ENCODE assay signal across 16 cellular contexts in genomic region chr12:52080403-52081201, GRCh38. TPM values are rescaled to one million over a fixed set of nuclear protein-coding genes. Genes with fewer than 3 reads are reported as not detected.
DNase-seq lines count a peak whose midpoint lies in the region; ATAC-seq and TF ChIP-seq lines count a peak whose summit lies in the region.
"Had no signal": no experiment of that assay in that cellular context is flagged by ENCODE, and none has a peak within 500 bp of the region (broad histone marks: within the 10 kb centered on the region; RNA-seq: fewer than 3 reads in every experiment).

No MANE protein-coding gene starts in this region.

- WGBS in heart left ventricle, 4 donors, result 74 to 78% (median 78%) methylated on average over 7 to 10 of the region's 10 CpGs
- 56% methylated on average over 10 of the region's 10 CpGs for WGBS in urinary bladder

- H3K4me3 ChIP-seq in heart left ventricle (peak overlapping the region in 9 of 12 donors; percentile 10 to 53 (median 40)), duodenal mucosa (ENCODE audit: low read depth in 1 of 2, low read length in 2 of 2) (peak overlapping the region in 1 of 2 donors; percentile 6), urinary bladder (ENCODE audit: low read depth, low read length) (no peak overlapping the region)
- H3K4me3 ChIP-seq: SK-N-MC had no signal

- peaks cover 29 to 48% (median 45%) of the 10 kb centered on the region in 3 donors for H3K4me1 Mint-ChIP-seq in naive B cell
- H3K4me1 Mint-ChIP-seq: immature natural killer cell had no signal

- no peaks in the 10 kb centered on the region for H3K27me3 ChIP-seq in heart left ventricle
- no peaks in the 10 kb centered on the region for H3K27me3 ChIP-seq in duodenal mucosa (ENCODE audit: control insufficient read depth in 1 of 2, insufficient read depth in 2 of 2, low read length in 2 of 2)

- no peak for TF ChIP-seq CTCF in heart left ventricle (IDR thresholded peaks at IDR 0.05)

- DNase-seq in heart left ventricle (peak in 1 of 5 donors; percentile 30), left cardiac atrium (no peak), naive B cell (no peak), cerebellar nuclear complex (lab: John Stamatoyannopoulos, UW) (no peak)
- DNase-seq: activated gamma-delta T cell treated with Interleukin-2 at 50 U/mL for 16 hours; DMS153; immature natural killer cell; NCI-H1048; occipital lobe; stimulated activated CD4-positive, alpha-beta T cell treated with anti-CD3 and anti-CD28 coated beads, Interleukin-4, amount 100 ng/mL, for 4 hours had no signal

- H3K36me3 Mint-ChIP-seq in naive B cell, result peaks cover 8 to 11% of the 10 kb centered on the region in 2 donors

- H3K27ac ChIP-seq in heart left ventricle, result peak overlapping the region in 11 of 12 donors; percentile 46 to 89 (median 72)
- peak overlapping the region; percentile 39 for H3K27ac ChIP-seq in duodenal mucosa (ENCODE audit: low read depth, low read length)
- H3K27ac ChIP-seq in urinary bladder (ENCODE audit: low read depth), result peak overlapping the region; percentile 73
- H3K27ac ChIP-seq: SK-N-MC had no signal

- H3K9me3 Mint-ChIP-seq in naive B cell, result no peaks in the 10 kb centered on the region
- H3K9me3 Mint-ChIP-seq: central memory CD8-positive, alpha-beta T cell; immature natural killer cell had no signal

- ATAC-seq in heart left ventricle (peak in 1 of 4 donors; percentile 4), left cardiac atrium (no peak), naive B cell (ENCODE audit: low read depth in 2 of 2) (peak; percentile 2 to 3), HG03457 (IDR thresholded peaks at IDR 0.05; ENCODE audit: unreplicated experiment) (no peak), HG02840 (IDR thresholded peaks at IDR 0.05; ENCODE audit: low FRiP score, unreplicated experiment) (no peak)

- H3K9ac ChIP-seq in duodenal mucosa (ENCODE audit: low read depth in 1 of 2, low read length in 2 of 2), result no peak overlapping the region

- peak overlapping the region; percentile 88 to 96 (median 94) for H3K27ac Mint-ChIP-seq in naive B cell

- peak overlapping the region in 5 of 8 donors; percentile 55 to 82 (median 80) for H3K4me3 Mint-ChIP-seq in naive B cell
- H3K4me3 Mint-ChIP-seq: central memory CD8-positive, alpha-beta T cell; immature natural killer cell had no signal

- H3K4me1 ChIP-seq in heart left ventricle (peaks cover 6 to 37% (median 27%) of the 10 kb centered on the region in 12 donors), duodenal mucosa (ENCODE audit: control insufficient read depth in 1 of 2, insufficient read depth in 2 of 2, low read length in 2 of 2) (peaks cover 15 to 17% of the 10 kb centered on the region in 2 donors), urinary bladder (ENCODE audit: insufficient read depth) (no peaks in the 10 kb centered on the region)

- no peak for TF ChIP-seq POLR2A in heart left ventricle (IDR thresholded peaks at IDR 0.05)

- H3K27me3 Mint-ChIP-seq in naive B cell, result no peaks in the 10 kb centered on the region

- H3K9me3 ChIP-seq in heart left ventricle (no peaks in the 10 kb centered on the region), duodenal mucosa (ENCODE audit: control insufficient read depth in 1 of 2, low read length in 2 of 2) (no peaks in the 10 kb centered on the region)

- intact Hi-C loops in heart left ventricle (cut with DNase I), result loop anchor here in 6 of 10 donors (5.0 to 10.0 kb wide), 5 partner anchors 42 to 186 kb away; partner anchors contain the start of genes ACVRL1 (in 1 of the 6) and TAMALIN (in 1 of the 6)
- intact Hi-C loops in left cardiac atrium (cut with DNase I), result loop anchor here in 1 of 2 donors (5.0 kb wide), 2 partner anchors 42 to 78 kb away; no protein-coding TSS in a partner anchor

- H3K36me3 ChIP-seq in heart left ventricle, result peaks cover 0 to 35% (median 26%) of the 10 kb centered on the region in 9 donors
- H3K36me3 ChIP-seq in duodenal mucosa (ENCODE audit: control insufficient read depth in 1 of 2, insufficient read depth in 2 of 2, low read length in 2 of 2), result peaks cover 20 to 24% of the 10 kb centered on the region in 2 donors
- H3K36me3 ChIP-seq in urinary bladder (ENCODE audit: insufficient read depth), result no peaks in the 10 kb centered on the region

RNA-seq across cellular contexts. Expression of gene SMIM41, which starts 1.1 kb away (rescaled TPM):
- total RNA-seq in heart left ventricle (under 1 TPM in 3 of 9 donors, not detected in 6; 0.29 to 0.52 (median 0.32) TPM), left cardiac atrium (under 1 TPM in 1 of 2 donors, not detected in 1; 0.27 TPM), urinary bladder (3.4 TPM)
- polyA plus RNA-seq in heart left ventricle (under 1 TPM; 0.08 to 0.65 TPM), naive B cell (ENCODE audit: low read depth in 6 of 6) (not detected), urinary bladder (5.5 TPM)
- total RNA-seq: occipital lobe had no signal
- polyA plus RNA-seq: immature natural killer cell had no signal

RNA-seq across cellular contexts. Expression of gene ATG101, which starts 10.8 kb away (rescaled TPM):
- total RNA-seq in heart left ventricle (10 to 100 TPM; 18.9 to 46.7 (median 24.1) TPM), left cardiac atrium (10 to 100 TPM; 25.2 to 28.7 TPM), urinary bladder (20.4 TPM)
- polyA plus RNA-seq in heart left ventricle (100 to 1,000 TPM in 1 of 2 donors, 10 to 100 TPM in 1; 22.1 to 108 TPM), naive B cell (ENCODE audit: low read depth in 6 of 6) (10 to 100 TPM; 20.1 to 35.5 (median 24.4) TPM), urinary bladder (46.4 TPM)

RNA-seq across cellular contexts. Expression of gene NR4A1, which starts 29.4 kb away (rescaled TPM):
- 100 to 1,000 TPM in 2 of 9 donors, 10 to 100 TPM in 7; 22.0 to 140 (median 42.0) TPM for total RNA-seq in heart left ventricle
- 10 to 100 TPM; 59.5 to 66.3 TPM for polyA plus RNA-seq in heart left ventricle
- 100 to 1,000 TPM in 1 of 2 donors, 10 to 100 TPM in 1; 85.6 to 172 TPM for total RNA-seq in left cardiac atrium
- 10 to 100 TPM in 4 of 6 donors, 1 to 10 TPM in 2; 6.7 to 24.9 (median 12.6) TPM for polyA plus RNA-seq in naive B cell (ENCODE audit: low read depth in 6 of 6)
- 18.3 TPM for total RNA-seq in urinary bladder
- 307 TPM for polyA plus RNA-seq in urinary bladder

Comparison
In these comparisons a context has a peak if more than half of its experiments do, and no peak if none do; other contexts are left out.
1. ATAC-seq: peak in naive B cell (2 of 2); none in left cardiac atrium (0 of 2), HG03457 (single experiment) and HG02840 (single experiment).
2. Peak in every context shown above with its lines, with median percentiles within 50 percentile points of each other: H3K27ac ChIP-seq.